Comparison of ENCODE assay signal across 22 cellular contexts in genomic region chr9:124190761-124191160, GRCh38.
DNase-seq lines count a peak whose midpoint lies in the region; ATAC-seq and TF ChIP-seq lines count a peak whose summit lies in the region.
"Had no signal": no experiment of that assay in that cellular context is flagged by ENCODE, and none has a peak within 500 bp of the region (broad histone marks: within the 10 kb centered on the region; RNA-seq: fewer than 3 reads in every experiment).

No MANE protein-coding gene starts in this region.

- DNase-seq in amygdala (lab: John Stamatoyannopoulos, UW) (peak in 54 of 56 donors; percentile 20 to 96 (median 78)), dorsolateral prefrontal cortex (peak; percentile 18 to 92 (median 82)), mucosa of gallbladder (ENCODE audit: low spot score) (peak; percentile 9), NCI-H69 (lab: John Stamatoyannopoulos, UW) (no peak)
- DNase-seq in stimulated activated CD8-positive, alpha-beta memory T cell treated with anti-CD3 and anti-CD28 coated beads, Interleukin-4, amount 100 ng/mL, for 48 hours: peak; percentile 16
- DNase-seq: activated CD4-positive, alpha-beta T cell treated with anti-CD3 and anti-CD28 coated beads for 36 hours; activated CD8-positive, alpha-beta memory T cell treated with anti-CD3 and anti-CD28 coated beads, Interleukin-2, amount 50 U/mL, for 48 hours; activated effector memory CD4-positive, alpha-beta T cell treated with Interleukin-2 at 50 U/mL for 16 hours; cerebellar nuclear complex; DND-41; Karpas-422; kidney; mammary epithelial cell; naive thymus-derived CD8-positive, alpha-beta T cell; NCI-H1092 treated with DMSO at 0.1 percent for 48 hours; NCI-H524; SW 1271 had no signal

- ATAC-seq in HG03175 (IDR thresholded peaks at IDR 0.05; ENCODE audit: unreplicated experiment): no peak
- no peak for ATAC-seq in HG02840 (IDR thresholded peaks at IDR 0.05; ENCODE audit: low FRiP score, unreplicated experiment)
- ATAC-seq: activated CD4-positive, alpha-beta T cell treated with anti-CD3 and anti-CD28 coated beads for 36 hours; GM23338; naive thymus-derived CD8-positive, alpha-beta T cell had no signal

- peak overlapping the region in 55 of 59 donors; percentile 20 to 95 (median 75) for H3K27ac ChIP-seq in dorsolateral prefrontal cortex
- H3K27ac ChIP-seq: hepatocyte, thoracic aorta had no signal

- intact Hi-C loops in dorsolateral prefrontal cortex (cut with DNase I): loop anchor here in 1 of 2 donors (2.0 to 5.0 kb wide), 2 partner anchors 24 to 63 kb away; no protein-coding TSS in a partner anchor

- H3K4me3 ChIP-seq in dorsolateral prefrontal cortex: peak overlapping the region in 5 of 59 donors; percentile 6 to 24 (median 12)
- H3K4me3 ChIP-seq: GM23338, hepatocyte, thoracic aorta had no signal

- H3K27me3 ChIP-seq in dorsolateral prefrontal cortex: peaks cover 0 to 11% (median 0%) of the 10 kb centered on the region in 45 donors
- H3K27me3 ChIP-seq: hepatocyte had no signal

- peak in 25 of 56 donors; percentile 12 to 50 (median 27) for TF ChIP-seq CTCF in dorsolateral prefrontal cortex (IDR thresholded peaks at IDR 0.05 in 54 of 56, conservative IDR thresholded peaks at IDR 0.05 in 2 of 56; ENCODE audit: low read depth in 1 of 56, partially characterized antibody in 56 of 56)
